1 cellular context compared by ENCODE assay signal in the genomic region with DNA sequence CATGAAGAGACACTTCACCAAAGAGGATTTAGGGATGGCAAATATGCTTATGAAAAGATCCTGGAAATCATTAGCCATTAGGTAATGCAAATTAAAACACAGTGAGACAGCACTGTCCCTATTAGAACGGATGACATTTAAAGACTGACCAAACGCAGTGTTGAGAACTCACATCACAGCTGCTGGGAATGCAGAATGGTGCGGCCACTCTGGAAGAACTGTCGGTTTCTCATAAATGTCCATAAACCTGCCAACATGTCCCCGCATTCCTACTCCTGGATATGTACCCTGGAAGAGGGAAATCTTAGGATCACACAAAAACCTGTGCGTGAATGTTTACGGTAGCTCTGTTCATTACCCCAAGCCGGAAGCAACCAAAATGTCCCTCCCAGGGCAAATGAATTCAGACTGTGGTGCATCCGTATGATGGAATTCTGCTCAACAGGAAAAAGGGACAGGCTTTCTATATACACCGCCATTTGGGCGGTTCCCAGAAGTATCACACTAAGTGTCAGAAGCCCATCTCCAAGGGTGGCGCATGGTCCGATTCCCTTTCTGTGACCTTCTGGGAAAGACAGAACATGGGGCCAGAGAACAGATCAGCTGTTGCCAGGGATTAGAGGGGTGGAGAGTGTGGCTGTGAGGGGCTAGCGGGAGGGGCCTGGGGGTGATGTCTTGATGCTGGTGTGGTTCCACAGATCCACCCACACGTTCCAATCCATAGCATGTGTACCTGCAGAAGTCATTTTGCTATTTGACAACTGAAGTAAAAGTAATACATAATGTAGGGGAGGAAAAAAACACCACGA.
TF ChIP-seq lines count a peak whose summit lies in the region.

No MANE protein-coding gene starts in this region.

TF ChIP-seq in IMR-90, 13 proteins besides CTCF, POLR2A, EP300 and RAD21 (continued from another document):
- TF ChIP-seq, protein P1, sequence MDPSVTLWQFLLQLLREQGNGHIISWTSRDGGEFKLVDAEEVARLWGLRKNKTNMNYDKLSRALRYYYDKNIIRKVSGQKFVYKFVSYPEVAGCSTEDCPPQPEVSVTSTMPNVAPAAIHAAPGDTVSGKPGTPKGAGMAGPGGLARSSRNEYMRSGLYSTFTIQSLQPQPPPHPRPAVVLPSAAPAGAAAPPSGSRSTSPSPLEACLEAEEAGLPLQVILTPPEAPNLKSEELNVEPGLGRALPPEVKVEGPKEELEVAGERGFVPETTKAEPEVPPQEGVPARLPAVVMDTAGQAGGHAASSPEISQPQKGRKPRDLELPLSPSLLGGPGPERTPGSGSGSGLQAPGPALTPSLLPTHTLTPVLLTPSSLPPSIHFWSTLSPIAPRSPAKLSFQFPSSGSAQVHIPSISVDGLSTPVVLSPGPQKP (IDR thresholded peaks at IDR 0.05; ENCODE audit: borderline replicate concordance, low read depth, low read length) = no peak
- TF ChIP-seq, protein P2, sequence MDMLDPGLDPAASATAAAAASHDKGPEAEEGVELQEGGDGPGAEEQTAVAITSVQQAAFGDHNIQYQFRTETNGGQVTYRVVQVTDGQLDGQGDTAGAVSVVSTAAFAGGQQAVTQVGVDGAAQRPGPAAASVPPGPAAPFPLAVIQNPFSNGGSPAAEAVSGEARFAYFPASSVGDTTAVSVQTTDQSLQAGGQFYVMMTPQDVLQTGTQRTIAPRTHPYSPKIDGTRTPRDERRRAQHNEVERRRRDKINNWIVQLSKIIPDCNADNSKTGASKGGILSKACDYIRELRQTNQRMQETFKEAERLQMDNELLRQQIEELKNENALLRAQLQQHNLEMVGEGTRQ (IDR thresholded peaks at IDR 0.05; ENCODE audit: low read depth, low read length) = no peak
- TF ChIP-seq MXI1 (IDR thresholded peaks at IDR 0.05; ENCODE audit: borderline replicate concordance, low read depth, low read length) = no peak
- TF ChIP-seq RCOR1 (IDR thresholded peaks at IDR 0.05; ENCODE audit: insufficient replicate concordance, low read length) = no peak
TF ChIP-seq in IMR-90: peak in this region for 0.
